8 cellular contexts compared by ENCODE assay signal in genomic region chr4:99462875-99463464, GRCh38. TPM values are rescaled to one million over a fixed set of nuclear protein-coding genes. Genes with fewer than 3 reads are reported as not detected.
DNase-seq lines count a peak whose midpoint lies in the region; ATAC-seq and TF ChIP-seq lines count a peak whose summit lies in the region.

No MANE protein-coding gene starts in this region.

- H3K4me3 ChIP-seq in CD4-positive, alpha-beta memory T cell (ENCODE audit: low read length in 2 of 2) = no peak overlapping the region
- H3K4me3 ChIP-seq in stomach = no peak overlapping the region

- H3K27me3 Mint-ChIP-seq in CD4-positive, alpha-beta memory T cell = peaks cover 13 to 18% of the 10 kb centered on the region in 2 donors
- H3K27me3 Mint-ChIP-seq in activated CD8-positive, alpha-beta T cell treated with anti-CD3 and anti-CD28 coated beads for 36 hours = peaks cover 12% of the 10 kb centered on the region
- no peaks in the 10 kb centered on the region for H3K27me3 Mint-ChIP-seq in endothelial cell (ENCODE audit: unreplicated experiment)

- intact Hi-C loops in CD4-positive, alpha-beta memory T cell (cut with micrococcal nuclease) = loop anchor here (1.0 to 10.0 kb wide), 3 partner anchors 345 to 1318 kb away; partner anchors contain the start of genes METAP1 and STPG2
- intact Hi-C loops in activated CD8-positive, alpha-beta T cell treated with anti-CD3 and anti-CD28 coated beads for 36 hours (cut with micrococcal nuclease) = loop anchor here (5.0 kb wide), 1 partner anchor 56 kb away; no protein-coding TSS in a partner anchor
- intact Hi-C loops in stomach (cut with DNase I; ENCODE audit: low total_unique reads) = loop anchor here (10.0 kb wide), 1 partner anchor 338 kb away; no protein-coding TSS in a partner anchor

- peak overlapping the region in 1 of 7 donors; percentile 10 for H3K27ac Mint-ChIP-seq in CD4-positive, alpha-beta memory T cell
- H3K27ac Mint-ChIP-seq in activated CD8-positive, alpha-beta T cell treated with anti-CD3 and anti-CD28 coated beads for 36 hours = no peak overlapping the region
- no peak overlapping the region for H3K27ac Mint-ChIP-seq in endothelial cell (ENCODE audit: unreplicated experiment)

- no peak overlapping the region for H3K4me3 Mint-ChIP-seq in CD4-positive, alpha-beta memory T cell
- no peak overlapping the region for H3K4me3 Mint-ChIP-seq in activated CD8-positive, alpha-beta T cell treated with anti-CD3 and anti-CD28 coated beads for 36 hours
- H3K4me3 Mint-ChIP-seq in endothelial cell (ENCODE audit: unreplicated experiment) = no peak overlapping the region

- H3K4me1 ChIP-seq in CD4-positive, alpha-beta memory T cell (ENCODE audit: insufficient read depth, low read length) = no peaks in the 10 kb centered on the region
- H3K4me1 ChIP-seq in stomach = peaks cover 0 to 7% (median under 1%) of the 10 kb centered on the region in 4 donors

- TF ChIP-seq EP300 in stomach (IDR thresholded peaks at IDR 0.05) = no peak

- H3K9me3 ChIP-seq in CD4-positive, alpha-beta memory T cell (ENCODE audit: control insufficient read depth in 1 of 2, low read length in 2 of 2) = no peaks in the 10 kb centered on the region
- H3K9me3 ChIP-seq in stomach = no peaks in the 10 kb centered on the region

- no peaks in the 10 kb centered on the region for H3K36me3 Mint-ChIP-seq in CD4-positive, alpha-beta memory T cell
- H3K36me3 Mint-ChIP-seq in activated CD8-positive, alpha-beta T cell treated with anti-CD3 and anti-CD28 coated beads for 36 hours (ENCODE audit: low read depth) = no peaks in the 10 kb centered on the region
- H3K36me3 Mint-ChIP-seq in endothelial cell (ENCODE audit: low read depth, unreplicated experiment) = no peaks in the 10 kb centered on the region

- no peaks in the 10 kb centered on the region for H3K36me3 ChIP-seq in CD4-positive, alpha-beta memory T cell (ENCODE audit: insufficient read depth, low read length)
- H3K36me3 ChIP-seq in stomach = no peaks in the 10 kb centered on the region

- H3K27me3 ChIP-seq in CD4-positive, alpha-beta memory T cell (ENCODE audit: insufficient read depth, low read length) = no peaks in the 10 kb centered on the region
- no peaks in the 10 kb centered on the region for H3K27me3 ChIP-seq in stomach

- TF ChIP-seq POLR2A in stomach (IDR thresholded peaks at IDR 0.05) = no peak

- no peak overlapping the region for H3K27ac ChIP-seq in CD4-positive, alpha-beta memory T cell (ENCODE audit: low read depth, low read length)
- peak overlapping the region in 1 of 5 donors; percentile 46 for H3K27ac ChIP-seq in stomach

- H3K4me1 Mint-ChIP-seq in CD4-positive, alpha-beta memory T cell = no peaks in the 10 kb centered on the region
- no peaks in the 10 kb centered on the region for H3K4me1 Mint-ChIP-seq in activated CD8-positive, alpha-beta T cell treated with anti-CD3 and anti-CD28 coated beads for 36 hours (ENCODE audit: low read depth)
- H3K4me1 Mint-ChIP-seq in endothelial cell (ENCODE audit: unreplicated experiment) = peaks cover 7% of the 10 kb centered on the region

- TF ChIP-seq CTCF in activated CD8-positive, alpha-beta T cell treated with anti-CD3 and anti-CD28 coated beads for 36 hours (IDR thresholded peaks at IDR 0.05) = peak; percentile 83
- peak; percentile 61 for TF ChIP-seq CTCF in endothelial cell (IDR thresholded peaks at IDR 0.05; ENCODE audit: unreplicated experiment)
- peak in 5 of 7 experiments; percentile 51 to 85 (median 68) for TF ChIP-seq CTCF in stomach (IDR thresholded peaks at IDR 0.05)

- H3K9me3 Mint-ChIP-seq in CD4-positive, alpha-beta memory T cell = no peaks in the 10 kb centered on the region
- H3K9me3 Mint-ChIP-seq in activated CD8-positive, alpha-beta T cell treated with anti-CD3 and anti-CD28 coated beads for 36 hours = no peaks in the 10 kb centered on the region
- no peaks in the 10 kb centered on the region for H3K9me3 Mint-ChIP-seq in endothelial cell (ENCODE audit: unreplicated experiment)

- CTCF ChIA-PET in CD4-positive, alpha-beta memory T cell (lab: Charles Lee; ENCODE audit: partially characterized antibody) = interaction anchor here (0.8 to 3.2 kb wide), 14 partner anchors 11 to 1239 kb away, joined by 3 to 18 read pairs (median 5); no protein-coding TSS in a partner anchor
- CTCF ChIA-PET in activated CD8-positive, alpha-beta T cell treated with anti-CD3 and anti-CD28 coated beads for 36 hours (lab: Charles Lee) = interaction anchor here (0.6 to 2.8 kb wide), 29 partner anchors 9 to 526 kb away, joined by 3 to 30 read pairs (median 4); partner anchors contain the start of gene METAP1

- peak; percentile 97 for ATAC-seq in GM18907 (IDR thresholded peaks at IDR 0.05; ENCODE audit: unreplicated experiment)
- ATAC-seq in HG03097 (IDR thresholded peaks at IDR 0.05; ENCODE audit: low FRiP score, unreplicated experiment) = peak; percentile 94
- peak; percentile 77 for ATAC-seq in activated CD8-positive, alpha-beta T cell treated with anti-CD3 and anti-CD28 coated beads for 36 hours

- WGBS in stomach, 5 donors = 26 to 34% (median 30%) methylated on average over 4 of the region's 4 CpGs

- POLR2A ChIA-PET in CD4-positive, alpha-beta memory T cell (lab: Charles Lee; ENCODE audit: partially characterized antibody) = interaction anchor here (0.6 kb wide), 1 partner anchor 346 kb away, joined by 3 read pairs; no protein-coding TSS in a partner anchor
- POLR2A ChIA-PET in activated CD8-positive, alpha-beta T cell treated with anti-CD3 and anti-CD28 coated beads for 36 hours (lab: Charles Lee) = no interaction called here

- peak; percentile 36 to 52 (median 44) for DNase-seq in CD4-positive, alpha-beta memory T cell
- DNase-seq in NCI-H345 treated with DMSO at 0.1 percent for 48 hours (lab: John Stamatoyannopoulos, UW; ENCODE audit: unreplicated experiment) (peak; percentile 33), endothelial cell (ENCODE audit: low spot score) (peak; percentile 58), middle frontal gyrus (ENCODE audit: extremely low spot score, low spot score) (peak; percentile 25), stomach (peak; percentile 65)
- DNase-seq in activated CD8-positive, alpha-beta T cell treated with anti-CD3 and anti-CD28 coated beads for 36 hours = peak; percentile 63

RNA-seq across cellular contexts. Expression of gene ADH7, which starts 27.8 kb away (rescaled TPM):
- not detected for total RNA-seq in CD4-positive, alpha-beta memory T cell
- not detected for polyA plus RNA-seq in CD4-positive, alpha-beta memory T cell
- not detected for total RNA-seq in activated CD8-positive, alpha-beta T cell treated with anti-CD3 and anti-CD28 coated beads for 36 hours
- total RNA-seq in endothelial cell (ENCODE audit: unreplicated experiment) = not detected
- total RNA-seq in stomach = 10 to 100 TPM in 1 of 5 donors, 1 to 10 TPM in 3, not detected in 1; 1.3 to 20.6 (median 4.4) TPM
- 10 to 100 TPM in 2 of 3 donors, 1 to 10 TPM in 1; 1.2 to 84.2 (median 62.2) TPM for polyA plus RNA-seq in stomach

RNA-seq across cellular contexts. Expression of gene C4orf17, which starts 47.9 kb away (rescaled TPM):
- not detected for total RNA-seq in CD4-positive, alpha-beta memory T cell
- polyA plus RNA-seq in CD4-positive, alpha-beta memory T cell = not detected
- total RNA-seq in activated CD8-positive, alpha-beta T cell treated with anti-CD3 and anti-CD28 coated beads for 36 hours = not detected
- total RNA-seq in endothelial cell (ENCODE audit: unreplicated experiment) (not detected), stomach (not detected)
- polyA plus RNA-seq in stomach = not detected
